20 cellular contexts compared by ENCODE assay signal in genomic region chr18:67007999-67008398, GRCh38.
DNase-seq lines count a peak whose midpoint lies in the region; ATAC-seq, FAIRE-seq and TF ChIP-seq lines count a peak whose summit lies in the region.
"Had no signal": no experiment of that assay in that cellular context is flagged by ENCODE, and none has a peak within 500 bp of the region (broad histone marks: within the 10 kb centered on the region; RNA-seq: fewer than 3 reads in every experiment).

No MANE protein-coding gene starts in this region.

- FAIRE-seq in RCC 7860 (lab: Jason Lieb, UNC): peak; percentile 83
- FAIRE-seq in colon (lab: Jason Lieb, UNC): peak; percentile 97
- peak; percentile 91 for FAIRE-seq in kidney (lab: Jason Lieb, UNC)
- FAIRE-seq: A549, GM18507, H54 had no signal

- no peaks in the 10 kb centered on the region for H3K9me3 ChIP-seq in kidney (ENCODE audit: control insufficient read depth in 1 of 2, low read length in 2 of 2)
- no peaks in the 10 kb centered on the region for H3K9me3 ChIP-seq in vagina
- H3K9me3 ChIP-seq: A549, HAP-1 had no signal

- H3K4me3 ChIP-seq in kidney (ENCODE audit: low read length in 2 of 2): no peak overlapping the region
- H3K4me3 ChIP-seq in vagina: no peak overlapping the region
- H3K4me3 ChIP-seq: A549, HAP-1 had no signal

- CTCF ChIA-PET in activated CD8-positive, alpha-beta memory T cell treated with anti-CD3 and anti-CD28 coated beads, Interleukin-2, amount 10 ng/mL, durations not matched to agents 7 days and 5 days (lab: Charles Lee): no interaction called here

- no peaks in the 10 kb centered on the region for H3K36me3 ChIP-seq in kidney (ENCODE audit: control insufficient read depth in 1 of 2, insufficient read depth in 2 of 2, low read length in 2 of 2)
- H3K36me3 ChIP-seq in vagina: no peaks in the 10 kb centered on the region
- H3K36me3 ChIP-seq: HAP-1 had no signal

- H3K27ac Mint-ChIP-seq in activated CD8-positive, alpha-beta memory T cell treated with anti-CD3 and anti-CD28 coated beads, Interleukin-2, amount 10 ng/mL, durations not matched to agents 7 days and 5 days: no peak overlapping the region
- H3K27ac Mint-ChIP-seq: CD4-positive, alpha-beta memory T cell; HFFc6 had no signal

- H3K4me1 ChIP-seq in kidney (ENCODE audit: control insufficient read depth in 1 of 2, insufficient read depth in 1 of 2, low read depth in 1 of 2, low read length in 2 of 2) (no peaks in the 10 kb centered on the region), vagina (no peaks in the 10 kb centered on the region)
- H3K4me1 ChIP-seq: A549, HAP-1 had no signal

- H3K27ac ChIP-seq in kidney (ENCODE audit: low read depth in 2 of 2, low read length in 2 of 2) (no peak overlapping the region), vagina (no peak overlapping the region)
- H3K27ac ChIP-seq: A549 had no signal

- no peaks in the 10 kb centered on the region for H3K27me3 ChIP-seq in vagina

- no peak for DNase-seq in RCC 7860 (ENCODE audit: low spot score)
- no peak for DNase-seq in kidney
- no peak for DNase-seq in vagina (ENCODE audit: extremely low spot score in 2 of 2)
- DNase-seq in activated naive CD4-positive, alpha-beta T cell treated with Interleukin-2 at 50 U/mL for 16 hours: no peak
- DNase-seq in activated CD8-positive, alpha-beta memory T cell treated with anti-CD3 and anti-CD28 coated beads, Interleukin-2, amount 10 ng/mL, durations not matched to agents 7 days and 5 days: no peak
- no peak for DNase-seq in AG20443 (ENCODE audit: low spot score)
- DNase-seq: ACHN; C1 segment of cervical spinal cord; Calu3; CD4-positive, alpha-beta memory T cell; COR-L47; DMS53; DMS79 treated with DMSO at 0.1 percent for 48 hours; GOT3; HFFc6 had no signal

- H3K9ac ChIP-seq in kidney (ENCODE audit: low read length in 2 of 2): no peak overlapping the region

- H3K9me3 Mint-ChIP-seq in activated CD8-positive, alpha-beta memory T cell treated with anti-CD3 and anti-CD28 coated beads, Interleukin-2, amount 10 ng/mL, durations not matched to agents 7 days and 5 days (ENCODE audit: low read depth): no peaks in the 10 kb centered on the region

- intact Hi-C loops in kidney (cut with DNase I) (no loop called here), vagina (cut with DNase I) (no loop called here)

- TF ChIP-seq POLR2A in vagina (IDR thresholded peaks at IDR 0.05): no peak

- H3K4me1 Mint-ChIP-seq in activated CD8-positive, alpha-beta memory T cell treated with anti-CD3 and anti-CD28 coated beads, Interleukin-2, amount 10 ng/mL, durations not matched to agents 7 days and 5 days: no peaks in the 10 kb centered on the region
- H3K4me1 Mint-ChIP-seq: CD4-positive, alpha-beta memory T cell had no signal

- no peaks in the 10 kb centered on the region for H3K36me3 Mint-ChIP-seq in activated CD8-positive, alpha-beta memory T cell treated with anti-CD3 and anti-CD28 coated beads, Interleukin-2, amount 10 ng/mL, durations not matched to agents 7 days and 5 days
- H3K36me3 Mint-ChIP-seq: CD4-positive, alpha-beta memory T cell had no signal

- TF ChIP-seq CTCF in kidney (IDR thresholded peaks at IDR 0.05; ENCODE audit: borderline replicate concordance, extremely low read depth, insufficient read depth) (no peak), vagina (IDR thresholded peaks at IDR 0.05) (no peak)

- H3K27me3 Mint-ChIP-seq in activated CD8-positive, alpha-beta memory T cell treated with anti-CD3 and anti-CD28 coated beads, Interleukin-2, amount 10 ng/mL, durations not matched to agents 7 days and 5 days: no peaks in the 10 kb centered on the region
- H3K27me3 Mint-ChIP-seq: CD4-positive, alpha-beta memory T cell had no signal

- no peak overlapping the region for H3K4me3 Mint-ChIP-seq in activated CD8-positive, alpha-beta memory T cell treated with anti-CD3 and anti-CD28 coated beads, Interleukin-2, amount 10 ng/mL, durations not matched to agents 7 days and 5 days
- H3K4me3 Mint-ChIP-seq: CD4-positive, alpha-beta memory T cell; HFFc6 had no signal

- ATAC-seq in activated CD8-positive, alpha-beta memory T cell treated with anti-CD3 and anti-CD28 coated beads, Interleukin-2, amount 10 ng/mL, durations not matched to agents 7 days and 5 days: no peak
- ATAC-seq: A549 had no signal
